In genomic region chr18:51029694-51030536, GRCh38 we compare ENCODE assay signal across 8 cellular contexts. TPM values are rescaled to one million over a fixed set of nuclear protein-coding genes. Genes with fewer than 3 reads are reported as not detected.
DNase-seq lines count a peak whose midpoint lies in the region; ATAC-seq and TF ChIP-seq lines count a peak whose summit lies in the region.

TSS of gene SMAD4 (plus strand) at chr18:51030213. CDS start at chr18:51047047, 16,834 bp downstream.

- H3K27ac ChIP-seq in psoas muscle (peak within 1 kb of the TSS; percentile 98), urinary bladder (ENCODE audit: low read depth) (peak within 1 kb of the TSS; percentile 100)

- no peak for TF ChIP-seq CTCF in psoas muscle (IDR thresholded peaks at IDR 0.05)

- peaks cover 0 to 14% of the 10 kb centered on the region in 2 donors for H3K36me3 ChIP-seq in psoas muscle (ENCODE audit: insufficient read depth in 1 of 2, low read depth in 1 of 2)
- H3K36me3 ChIP-seq in urinary bladder (ENCODE audit: insufficient read depth), result no peaks in the 10 kb centered on the region

- 0% methylated on average over 47 to 78 of the region's 79 CpGs for WGBS in psoas muscle, 3 donors
- under 1% methylated on average over 79 of the region's 79 CpGs for WGBS in urinary bladder

- H3K4me1 ChIP-seq in psoas muscle, result peaks cover 47% of the 10 kb centered on the region
- H3K4me1 ChIP-seq in urinary bladder (ENCODE audit: insufficient read depth), result no peaks in the 10 kb centered on the region

- H3K4me3 ChIP-seq in psoas muscle (peak within 1 kb of the TSS; percentile 74), urinary bladder (ENCODE audit: low read depth, low read length) (peak within 1 kb of the TSS; percentile 94)

- ATAC-seq in GM18502 (IDR thresholded peaks at IDR 0.05; ENCODE audit: poor library complexity, unreplicated experiment) (peak; percentile 72), HG02943 (IDR thresholded peaks at IDR 0.05; ENCODE audit: low read depth, unreplicated experiment) (peak; percentile 83), left ventricle myocardium superior (peak; percentile 95), psoas muscle (peak; percentile 93 to 96 (median 94))

- intact Hi-C loops in T-helper 2 cell treated with Interferon-gamma antibody and Interleukin-4, amounts not matched to agents 100 ng/mL and 5 ng/mL, for 36 hours (cut with micrococcal nuclease), result loop anchor here (1.0 to 2.0 kb wide), 4 partner anchors 62 to 167 kb away; partner anchors contain the start of genes ELAC1 and MEX3C
- intact Hi-C loops in left ventricle myocardium superior (cut with micrococcal nuclease) (loop anchor here (10.0 kb wide), 1 partner anchor 55 kb away; no protein-coding TSS in a partner anchor), psoas muscle (cut with DNase I) (loop anchor here (1.0 to 10.0 kb wide), 5 partner anchors 38 to 155 kb away; partner anchors contain the start of genes ELAC1 (in 1 of the 2) and ME2 (in 1 of the 2))

- H3K9me3 ChIP-seq in psoas muscle, result no peaks in the 10 kb centered on the region

- DNase-seq in NCI-H187 (lab: John Stamatoyannopoulos, UW) (peak; percentile 88 to 91), anterior cingulate cortex (lab: John Stamatoyannopoulos, UW) (peak; percentile 49 to 98 (median 95)), left ventricle myocardium superior (peak; percentile 97), psoas muscle (peak; percentile 96 to 99)

- no peaks in the 10 kb centered on the region for H3K27me3 ChIP-seq in psoas muscle (ENCODE audit: insufficient read depth in 3 of 3, low read length in 2 of 3)

RNA-seq across cellular contexts. Expression of gene SMAD4, which starts in this region (rescaled TPM):
- total RNA-seq in T-helper 2 cell treated with Interferon-gamma antibody and Interleukin-4, amounts not matched to agents 100 ng/mL and 5 ng/mL, for 36 hours, result 86.3 and 89.1 TPM in 2 replicates
- total RNA-seq in left ventricle myocardium superior, result 94.0 TPM
- total RNA-seq in psoas muscle, result 100 to 1,000 TPM in 2 of 4 donors, 10 to 100 TPM in 2; 92.7 to 128 (median 112) TPM
- polyA plus RNA-seq in psoas muscle, result 10 to 100 TPM; 35.6 to 80.8 (median 39.3) TPM
- 108 TPM for total RNA-seq in urinary bladder
- polyA plus RNA-seq in urinary bladder, result 58.1 TPM

Comparison
In these comparisons a context has a peak if more than half of its experiments do, and no peak if none do; other contexts are left out.
1. Peak in every context shown above with its lines: DNase-seq, ATAC-seq, H3K4me3 ChIP-seq and H3K27ac ChIP-seq.